In the genomic region with DNA sequence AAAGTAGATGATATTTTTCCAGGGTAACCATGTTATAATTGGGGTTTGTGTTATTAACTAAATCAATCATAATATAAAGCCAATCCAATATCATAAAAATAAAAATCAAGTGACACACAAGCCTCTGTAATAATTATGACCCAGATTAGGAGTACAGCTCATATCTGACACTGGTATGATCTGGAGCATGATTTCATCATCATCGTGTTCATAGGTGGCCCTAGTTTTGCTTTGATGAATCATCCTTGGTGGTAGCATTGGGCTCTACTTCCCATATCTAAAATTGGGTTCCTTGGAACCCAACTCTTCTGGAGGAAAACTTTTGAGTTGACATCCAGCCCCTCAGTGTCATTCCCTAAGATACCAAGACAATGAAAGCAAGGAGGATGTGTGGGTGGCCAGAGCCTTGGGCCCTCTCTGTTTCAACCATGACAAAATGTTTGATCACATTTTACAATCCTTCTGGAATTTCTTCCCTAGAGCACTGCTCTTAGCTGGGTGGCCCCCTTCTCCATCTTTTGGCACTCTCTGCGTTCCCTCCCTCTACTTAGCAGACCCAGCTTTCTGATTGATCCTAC, we compare ENCODE assay signal across 1 cellular context.
TF ChIP-seq lines count a peak whose summit lies in the region.

No MANE protein-coding gene starts in this region.

TF ChIP-seq in HCT116, 20 proteins besides CTCF, POLR2A, EP300 and RAD21:
- TF ChIP-seq YY1 (IDR thresholded peaks at IDR 0.05; ENCODE audit: extremely low read depth, insufficient replicate concordance, low read depth, low read length) (no peak), CEBPB (IDR thresholded peaks at IDR 0.05; ENCODE audit: low read depth) (peak; percentile 61), FOSL1 (IDR thresholded peaks at IDR 0.05; ENCODE audit: low read depth) (peak; percentile 37; the same call in 1 of the 2 replicates), CBX3 (IDR thresholded peaks at IDR 0.05; ENCODE audit: low read depth) (no peak), JUND (IDR thresholded peaks at IDR 0.05) (no peak; the same call in 1 of the 2 replicates)
- TF ChIP-seq, protein P1, sequence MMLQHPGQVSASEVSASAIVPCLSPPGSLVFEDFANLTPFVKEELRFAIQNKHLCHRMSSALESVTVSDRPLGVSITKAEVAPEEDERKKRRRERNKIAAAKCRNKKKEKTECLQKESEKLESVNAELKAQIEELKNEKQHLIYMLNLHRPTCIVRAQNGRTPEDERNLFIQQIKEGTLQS (IDR thresholded peaks at IDR 0.05): peak; percentile 51; the same call in 1 of the 2 replicates
